18 cellular contexts compared by ENCODE assay signal in the genomic region with DNA sequence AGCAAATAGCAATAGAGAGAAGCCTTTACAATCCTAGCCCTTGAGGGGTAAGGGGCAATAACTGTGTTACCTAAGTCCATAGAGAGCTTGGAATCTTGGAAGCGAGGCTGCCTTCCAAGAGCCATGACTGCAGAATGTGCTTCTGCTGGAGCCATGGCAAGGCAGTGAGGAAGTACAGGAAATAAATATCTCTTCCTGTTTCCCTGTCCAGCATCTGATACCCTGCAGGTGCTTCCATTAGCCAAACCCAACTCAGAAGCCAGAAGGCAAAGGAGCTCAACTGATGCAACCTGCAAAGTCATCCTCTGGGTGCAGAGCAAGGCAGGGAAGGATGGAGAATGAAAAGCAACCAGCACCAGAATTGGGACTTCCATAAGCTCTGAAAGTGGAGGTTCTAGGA. TPM values are rescaled to one million over a fixed set of nuclear protein-coding genes. Genes with fewer than 3 reads are reported as not detected.
DNase-seq lines count a peak whose midpoint lies in the region; ATAC-seq, FAIRE-seq and TF ChIP-seq lines count a peak whose summit lies in the region.
"Had no signal": no experiment of that assay in that cellular context is flagged by ENCODE, and none has a peak within 500 bp of the region (broad histone marks: within the 10 kb centered on the region; RNA-seq: fewer than 3 reads in every experiment).

No MANE protein-coding gene starts in this region.

- CTCF ChIA-PET in HEK293 (lab: Yijun Ruan, JAX): interaction anchor here (0.6 to 4.2 kb wide), 10 partner anchors 12 to 214 kb away, joined by 3 to 48 read pairs (median 4); no protein-coding TSS in a partner anchor

- H3K27me3 ChIP-seq in BLaER1 treated with 17β-estradiol and CSF1 and Interleukin-3, amounts not matched to agents 10 nM and 100 nM: no peaks in the 10 kb centered on the region

- no peak for TF ChIP-seq POLR2A in H54 (IDR thresholded peaks at IDR 0.05; ENCODE audit: low read depth, low read length)

- POLR2A ChIA-PET in HEK293 (lab: Yijun Ruan, JAX): no interaction called here

- H3K4me3 ChIP-seq in BLaER1 treated with 17β-estradiol and CSF1 and Interleukin-3, amounts not matched to agents 10 nM and 100 nM: no peak overlapping the region
- no peak overlapping the region for H3K4me3 ChIP-seq in HEK293 (ENCODE audit: low read depth, low read length)
- H3K4me3 ChIP-seq: GM23248, K562 had no signal

- ATAC-seq in left colon: peak; percentile 50
- ATAC-seq: CD8-positive, alpha-beta T cell; HCT116; K562 had no signal

- H3K4me2 ChIP-seq in BLaER1 treated with 17β-estradiol and CSF1 and Interleukin-3, amounts not matched to agents 10 nM and 100 nM: peak overlapping the region in 6 of 11 experiments; percentile 26 to 60 (median 40); a peak in 9 of 22 replicates

- DNase-seq in left colon: no peak
- no peak for DNase-seq in GOT3 (lab: John Stamatoyannopoulos, UW)
- DNase-seq in T-helper 9 cell: no peak
- DNase-seq in H54 (ENCODE audit: insufficient read length, low spot score): no peak
- DNase-seq: Calu3; CD8-positive, alpha-beta T cell; GDM1; GM23248; H7; IMR-90 had no signal

- no peak overlapping the region for H3K9ac ChIP-seq in BLaER1 treated with 17β-estradiol and CSF1 and Interleukin-3, amounts not matched to agents 10 nM and 100 nM
- H3K9ac ChIP-seq: GM23248 had no signal

- no peak for TF ChIP-seq CTCF in HEK293 (tag by site-specific recombination; IDR thresholded peaks at IDR 0.05)

- H3K36me3 ChIP-seq in BLaER1 treated with 17β-estradiol and CSF1 and Interleukin-3, amounts not matched to agents 10 nM and 100 nM: no peaks in the 10 kb centered on the region
- no peaks in the 10 kb centered on the region for H3K36me3 ChIP-seq in HEK293 (ENCODE audit: control insufficient read depth in 2 of 2, insufficient read depth in 1 of 2, low read length in 2 of 2)

- H4K20me1 ChIP-seq in BLaER1 treated with 17β-estradiol and CSF1 and Interleukin-3, amounts not matched to agents 10 nM and 100 nM: no peaks in the 10 kb centered on the region

- no peaks in the 10 kb centered on the region for H3K9me3 ChIP-seq in BLaER1 treated with 17β-estradiol and CSF1 and Interleukin-3, amounts not matched to agents 10 nM and 100 nM (replicated peaks in 1 of 11)
- no peaks in the 10 kb centered on the region for H3K9me3 ChIP-seq in HEK293 (ENCODE audit: control insufficient read depth, insufficient read depth, low read depth, low read length)

- intact Hi-C loops in left colon (cut with DNase I, micrococcal nuclease): no loop called here

- H3K4me1 ChIP-seq in BLaER1 treated with 17β-estradiol and CSF1 and Interleukin-3, amounts not matched to agents 10 nM and 100 nM: peaks cover 13 to 35% (median 30%) of the 10 kb centered on the region in 10 experiments
- H3K4me1 ChIP-seq in HEK293 (ENCODE audit: control insufficient read depth, insufficient read depth, low read length): 0 out of 2 replicates have a peak, but pooled peaks cover 6% of the 10 kb centered on the region

- no peak for FAIRE-seq in H54 (lab: Jason Lieb, UNC)
- FAIRE-seq: GM12892, GM18507, HTR-8/SVneo, K562 had no signal

- H3K27ac ChIP-seq in BLaER1 treated with 17β-estradiol and CSF1 and Interleukin-3, amounts not matched to agents 10 nM and 100 nM: no peak overlapping the region
- no peak overlapping the region for H3K27ac ChIP-seq in HEK293 (ENCODE audit: extremely low read depth, low read depth, low read length)
- H3K27ac ChIP-seq: GM23248 had no signal

TF ChIP-seq in HEK293, 187 proteins besides CTCF, POLR2A, EP300 and RAD21:
- TF ChIP-seq, protein P1, sequence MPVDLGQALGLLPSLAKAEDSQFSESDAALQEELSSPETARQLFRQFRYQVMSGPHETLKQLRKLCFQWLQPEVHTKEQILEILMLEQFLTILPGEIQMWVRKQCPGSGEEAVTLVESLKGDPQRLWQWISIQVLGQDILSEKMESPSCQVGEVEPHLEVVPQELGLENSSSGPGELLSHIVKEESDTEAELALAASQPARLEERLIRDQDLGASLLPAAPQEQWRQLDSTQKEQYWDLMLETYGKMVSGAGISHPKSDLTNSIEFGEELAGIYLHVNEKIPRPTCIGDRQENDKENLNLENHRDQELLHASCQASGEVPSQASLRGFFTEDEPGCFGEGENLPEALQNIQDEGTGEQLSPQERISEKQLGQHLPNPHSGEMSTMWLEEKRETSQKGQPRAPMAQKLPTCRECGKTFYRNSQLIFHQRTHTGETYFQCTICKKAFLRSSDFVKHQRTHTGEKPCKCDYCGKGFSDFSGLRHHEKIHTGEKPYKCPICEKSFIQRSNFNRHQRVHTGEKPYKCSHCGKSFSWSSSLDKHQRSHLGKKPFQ (tag by site-specific recombination; IDR thresholded peaks at IDR 0.05): no peak
- TF ChIP-seq, protein P2, sequence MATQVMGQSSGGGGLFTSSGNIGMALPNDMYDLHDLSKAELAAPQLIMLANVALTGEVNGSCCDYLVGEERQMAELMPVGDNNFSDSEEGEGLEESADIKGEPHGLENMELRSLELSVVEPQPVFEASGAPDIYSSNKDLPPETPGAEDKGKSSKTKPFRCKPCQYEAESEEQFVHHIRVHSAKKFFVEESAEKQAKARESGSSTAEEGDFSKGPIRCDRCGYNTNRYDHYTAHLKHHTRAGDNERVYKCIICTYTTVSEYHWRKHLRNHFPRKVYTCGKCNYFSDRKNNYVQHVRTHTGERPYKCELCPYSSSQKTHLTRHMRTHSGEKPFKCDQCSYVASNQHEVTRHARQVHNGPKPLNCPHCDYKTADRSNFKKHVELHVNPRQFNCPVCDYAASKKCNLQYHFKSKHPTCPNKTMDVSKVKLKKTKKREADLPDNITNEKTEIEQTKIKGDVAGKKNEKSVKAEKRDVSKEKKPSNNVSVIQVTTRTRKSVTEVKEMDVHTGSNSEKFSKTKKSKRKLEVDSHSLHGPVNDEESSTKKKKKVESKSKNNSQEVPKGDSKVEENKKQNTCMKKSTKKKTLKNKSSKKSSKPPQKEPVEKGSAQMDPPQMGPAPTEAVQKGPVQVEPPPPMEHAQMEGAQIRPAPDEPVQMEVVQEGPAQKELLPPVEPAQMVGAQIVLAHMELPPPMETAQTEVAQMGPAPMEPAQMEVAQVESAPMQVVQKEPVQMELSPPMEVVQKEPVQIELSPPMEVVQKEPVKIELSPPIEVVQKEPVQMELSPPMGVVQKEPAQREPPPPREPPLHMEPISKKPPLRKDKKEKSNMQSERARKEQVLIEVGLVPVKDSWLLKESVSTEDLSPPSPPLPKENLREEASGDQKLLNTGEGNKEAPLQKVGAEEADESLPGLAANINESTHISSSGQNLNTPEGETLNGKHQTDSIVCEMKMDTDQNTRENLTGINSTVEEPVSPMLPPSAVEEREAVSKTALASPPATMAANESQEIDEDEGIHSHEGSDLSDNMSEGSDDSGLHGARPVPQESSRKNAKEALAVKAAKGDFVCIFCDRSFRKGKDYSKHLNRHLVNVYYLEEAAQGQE (tag by site-specific recombination; IDR thresholded peaks at IDR 0.05): 0 out of 2 replicates have a peak, but pooled peaks have one; percentile 17

RNA-seq across cellular contexts. Expression of a gene that starts 41.0 kb away (rescaled TPM):
- total RNA-seq in left colon: under 1 TPM; 0.21 to 0.39 TPM
- total RNA-seq: A172, GM23248, IMR-90, K562 had no signal
